8 cellular contexts compared by ENCODE assay signal in genomic region chr15:27792756-27793264, GRCh38.
"Had no signal": no experiment of that assay in that cellular context is flagged by ENCODE, and none has a peak within 500 bp of the region (broad histone marks: within the 10 kb centered on the region; RNA-seq: fewer than 3 reads in every experiment).

No MANE protein-coding gene starts in this region.

- DNase-seq: H9, HCEC 1CT, KG1 had no signal

- H3K27ac Mint-ChIP-seq: GM23338, IgD-negative memory B cell had no signal

- H3K9me3 Mint-ChIP-seq: GM23338, H9 had no signal

- H3K36me3 Mint-ChIP-seq: IgD-negative memory B cell had no signal

- ATAC-seq: GM23338 had no signal

- H3K27ac ChIP-seq: HL-60 had no signal

- H3K4me1 Mint-ChIP-seq: IgD-negative memory B cell had no signal

- FAIRE-seq: H1, H54 had no signal

- H3K4me3 ChIP-seq: GM23338 had no signal

- H3K4me3 Mint-ChIP-seq: GM23338, H9, IgD-negative memory B cell had no signal

- H3K27me3 Mint-ChIP-seq: IgD-negative memory B cell had no signal

- H3K4me2 ChIP-seq: GM23338 had no signal

- H2AFZ ChIP-seq: GM23338 had no signal
